ENCODE assay signal across 1 cellular context in the genomic region with DNA sequence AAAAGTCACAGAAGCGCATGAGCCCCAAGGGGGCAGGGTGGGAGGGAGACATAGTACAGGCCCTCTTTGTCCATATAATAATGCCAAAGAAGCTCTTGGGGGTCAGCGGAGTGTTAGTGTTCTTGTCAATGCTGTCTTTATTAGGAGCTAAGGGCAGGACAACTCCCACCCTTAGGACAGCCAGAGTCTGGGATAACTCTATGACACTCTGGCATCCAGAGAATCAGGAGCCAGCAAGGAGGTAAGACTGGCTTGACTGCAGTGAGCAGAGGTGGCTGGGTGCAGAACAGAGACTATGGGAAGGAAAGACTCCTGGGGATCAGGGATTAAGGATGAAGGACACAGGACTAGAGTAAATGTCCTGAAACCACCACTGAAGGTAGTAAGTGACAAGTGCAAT.
TF ChIP-seq lines count a peak whose summit lies in the region.

No MANE protein-coding gene starts in this region.

TF ChIP-seq in A549, 52 proteins besides CTCF, POLR2A, EP300 and RAD21:
- TF ChIP-seq POLR2AphosphoS2 (conservative IDR thresholded peaks at IDR 0.05; ENCODE audit: low read length) (no peak), ZFP36 (IDR thresholded peaks at IDR 0.05; ENCODE audit: borderline replicate concordance, partially characterized antibody) (no peak), HOXA7 (CRISPR knock-in tag; IDR thresholded peaks at IDR 0.05) (no peak), EHF (CRISPR knock-in tag; IDR thresholded peaks at IDR 0.05) (no peak), ZSCAN20 (CRISPR knock-in tag; IDR thresholded peaks at IDR 0.05) (no peak), BHLHE40 (IDR thresholded peaks at IDR 0.05; ENCODE audit: low read depth, low read length) (no peak), MYC (IDR thresholded peaks at IDR 0.05; ENCODE audit: borderline replicate concordance, low read length) (no peak), HOXB5 (CRISPR knock-in tag; IDR thresholded peaks at IDR 0.05) (no peak), CBX2 (IDR thresholded peaks at IDR 0.05; ENCODE audit: borderline replicate concordance, low read depth) (no peak), NFE2L2 (conservative IDR thresholded peaks at IDR 0.05; ENCODE audit: low read length) (no peak)
- TF ChIP-seq, protein P1, sequence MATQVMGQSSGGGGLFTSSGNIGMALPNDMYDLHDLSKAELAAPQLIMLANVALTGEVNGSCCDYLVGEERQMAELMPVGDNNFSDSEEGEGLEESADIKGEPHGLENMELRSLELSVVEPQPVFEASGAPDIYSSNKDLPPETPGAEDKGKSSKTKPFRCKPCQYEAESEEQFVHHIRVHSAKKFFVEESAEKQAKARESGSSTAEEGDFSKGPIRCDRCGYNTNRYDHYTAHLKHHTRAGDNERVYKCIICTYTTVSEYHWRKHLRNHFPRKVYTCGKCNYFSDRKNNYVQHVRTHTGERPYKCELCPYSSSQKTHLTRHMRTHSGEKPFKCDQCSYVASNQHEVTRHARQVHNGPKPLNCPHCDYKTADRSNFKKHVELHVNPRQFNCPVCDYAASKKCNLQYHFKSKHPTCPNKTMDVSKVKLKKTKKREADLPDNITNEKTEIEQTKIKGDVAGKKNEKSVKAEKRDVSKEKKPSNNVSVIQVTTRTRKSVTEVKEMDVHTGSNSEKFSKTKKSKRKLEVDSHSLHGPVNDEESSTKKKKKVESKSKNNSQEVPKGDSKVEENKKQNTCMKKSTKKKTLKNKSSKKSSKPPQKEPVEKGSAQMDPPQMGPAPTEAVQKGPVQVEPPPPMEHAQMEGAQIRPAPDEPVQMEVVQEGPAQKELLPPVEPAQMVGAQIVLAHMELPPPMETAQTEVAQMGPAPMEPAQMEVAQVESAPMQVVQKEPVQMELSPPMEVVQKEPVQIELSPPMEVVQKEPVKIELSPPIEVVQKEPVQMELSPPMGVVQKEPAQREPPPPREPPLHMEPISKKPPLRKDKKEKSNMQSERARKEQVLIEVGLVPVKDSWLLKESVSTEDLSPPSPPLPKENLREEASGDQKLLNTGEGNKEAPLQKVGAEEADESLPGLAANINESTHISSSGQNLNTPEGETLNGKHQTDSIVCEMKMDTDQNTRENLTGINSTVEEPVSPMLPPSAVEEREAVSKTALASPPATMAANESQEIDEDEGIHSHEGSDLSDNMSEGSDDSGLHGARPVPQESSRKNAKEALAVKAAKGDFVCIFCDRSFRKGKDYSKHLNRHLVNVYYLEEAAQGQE (IDR thresholded peaks at IDR 0.05), result no peak
- TF ChIP-seq, protein P2, sequence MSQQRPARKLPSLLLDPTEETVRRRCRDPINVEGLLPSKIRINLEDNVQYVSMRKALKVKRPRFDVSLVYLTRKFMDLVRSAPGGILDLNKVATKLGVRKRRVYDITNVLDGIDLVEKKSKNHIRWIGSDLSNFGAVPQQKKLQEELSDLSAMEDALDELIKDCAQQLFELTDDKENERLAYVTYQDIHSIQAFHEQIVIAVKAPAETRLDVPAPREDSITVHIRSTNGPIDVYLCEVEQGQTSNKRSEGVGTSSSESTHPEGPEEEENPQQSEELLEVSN (IDR thresholded peaks at IDR 0.05; ENCODE audit: borderline replicate concordance, low read depth), result no peak
